ENCODE assay signal across 8 cellular contexts in genomic region chrX:131677655-131678628, GRCh38.
A peak's percentile ranks its signal among the peaks of the same experiment; 100 is the strongest.
DNase-seq lines count a peak whose midpoint lies in the region; ATAC-seq and TF ChIP-seq lines count a peak whose summit lies in the region.

No MANE protein-coding gene starts in this region.

- H3K36me3 Mint-ChIP-seq in osteocyte (ENCODE audit: unreplicated experiment): no peaks in the 10 kb centered on the region

- H3K9me3 Mint-ChIP-seq in osteocyte (ENCODE audit: unreplicated experiment): no peaks in the 10 kb centered on the region

- H3K4me1 Mint-ChIP-seq in osteocyte (ENCODE audit: unreplicated experiment): no peaks in the 10 kb centered on the region

- peak; percentile 45 for DNase-seq in activated CD4-positive, CD25-positive, alpha-beta regulatory T cell treated with anti-CD3 and anti-CD28 coated beads, Interleukin-2, amount 50 U/mL, for 72 hours
- DNase-seq in H7 (peak; percentile 83), NCI-H1105 treated with DMSO at 0.1 percent for 48 hours (lab: John Stamatoyannopoulos, UW) (peak; percentile 39), epithelial cell of proximal tubule (ENCODE audit: low read depth) (no peak), osteocyte (ENCODE audit: extremely low spot score, unreplicated experiment) (no peak), MV-4-11 (lab: John Stamatoyannopoulos, UW) (no peak)
- DNase-seq in activated CD4-positive, alpha-beta T cell treated with anti-CD3 and anti-CD28 coated beads, Interleukin-2, amount 50 U/mL, for 48 hours: peak; percentile 23 to 45

- H3K4me3 ChIP-seq in H7 (ENCODE audit: insufficient read depth, low read depth, low read length) (no peak overlapping the region), epithelial cell of proximal tubule (ENCODE audit: low read depth, low read length) (no peak overlapping the region)

- no peaks in the 10 kb centered on the region for H3K36me3 ChIP-seq in H7 (replicated peaks; ENCODE audit: control insufficient read depth, insufficient read depth, low read length)

- TF ChIP-seq CTCF in epithelial cell of proximal tubule (conservative IDR thresholded peaks at IDR 0.05; ENCODE audit: low read depth, low read length): peak; percentile 59
- peak; percentile 71 for TF ChIP-seq CTCF in osteocyte (IDR thresholded peaks at IDR 0.05)

- ATAC-seq in activated CD4-positive, CD25-positive, alpha-beta regulatory T cell treated with anti-CD3 and anti-CD28 coated beads, Interleukin-2, amount 50 U/mL, for 24 hours: no peak

- H3K27ac Mint-ChIP-seq in osteocyte (ENCODE audit: unreplicated experiment): no peak overlapping the region

- no peaks in the 10 kb centered on the region for H3K27me3 ChIP-seq in H7 (ENCODE audit: control insufficient read depth, insufficient read depth, low read length)

- no peak overlapping the region for H3K4me3 Mint-ChIP-seq in osteocyte (ENCODE audit: unreplicated experiment)

- H3K27me3 Mint-ChIP-seq in osteocyte (ENCODE audit: unreplicated experiment): no peaks in the 10 kb centered on the region

Comparison
In these comparisons a context has a peak if more than half of its experiments do, and no peak if none do; other contexts are left out.
1. DNase-seq: peak in activated CD4-positive, CD25-positive, alpha-beta regulatory T cell treated with anti-CD3 and anti-CD28 coated beads, Interleukin-2, amount 50 U/mL, for 72 hours (single experiment), H7 (single experiment), NCI-H1105 treated with DMSO at 0.1 percent for 48 hours (single experiment) and activated CD4-positive, alpha-beta T cell treated with anti-CD3 and anti-CD28 coated beads, Interleukin-2, amount 50 U/mL, for 48 hours (2 of 2); none in epithelial cell of proximal tubule (single experiment), osteocyte (single experiment) and MV-4-11 (single experiment).